24 cellular contexts compared by ENCODE assay signal in genomic region chr11:117579148-117579547, GRCh38.
"Had no signal": no experiment of that assay in that cellular context is flagged by ENCODE, and none has a peak within 500 bp of the region (broad histone marks: within the 10 kb centered on the region; RNA-seq: fewer than 3 reads in every experiment).

No MANE protein-coding gene starts in this region.

- DNase-seq: activated CD4-positive, alpha-beta T cell treated with anti-CD3 and anti-CD28 coated beads, Interleukin-2, amount 10 ng/mL, durations not matched to agents 7 days and 5 days; activated CD8-positive, alpha-beta memory T cell treated with anti-CD3 and anti-CD28 coated beads, Interleukin-2, amount 10 ng/mL, durations not matched to agents 7 days and 5 days; activated CD8-positive, alpha-beta T cell treated with anti-CD3 and anti-CD28 coated beads for 36 hours; activated gamma-delta T cell treated with Interleukin-2 at 50 U/mL for 16 hours; activated T-cell treated with anti-CD3 and anti-CD28 coated beads for 4 hours; colonic mucosa; gastrocnemius medialis; left ventricle myocardium superior; occipital lobe; small intestine; stimulated activated CD4-positive, alpha-beta T cell treated with anti-CD3 and anti-CD28 coated beads, Interleukin-15, amount 100 ng/mL, for 24 hours; stomach; T-helper 17 cell; transverse colon; uterus had no signal

- H3K9me3 ChIP-seq: breast epithelium, colonic mucosa, esophagus muscularis mucosa, gastrocnemius medialis, right lobe of liver, stomach, suprapubic skin, transverse colon, uterus had no signal

- ATAC-seq: activated CD4-positive, CD25-positive, alpha-beta regulatory T cell treated with anti-CD3 and anti-CD28 coated beads, Interleukin-2, amount 50 U/mL, for 24 hours; activated CD8-positive, alpha-beta memory T cell treated with anti-CD3 and anti-CD28 coated beads, Interleukin-2, amount 10 ng/mL, durations not matched to agents 7 days and 5 days; activated CD8-positive, alpha-beta T cell treated with anti-CD3 and anti-CD28 coated beads for 36 hours; gastrocnemius medialis; left ventricle myocardium superior; right lobe of liver; stimulated activated memory B cell treated with anti-CD40 and anti-IgM and Interleukin-4, amounts not matched to agents 10 μg/mL and 1 μg/mL and 100 μg/mL, for 72 hours; T-helper 17 cell had no signal

- FAIRE-seq: islet of Langerhans, small intestine had no signal

- H3K4me1 ChIP-seq: breast epithelium, colonic mucosa, esophagus muscularis mucosa, gastrocnemius medialis, right lobe of liver, stomach, suprapubic skin, transverse colon, uterus had no signal

- H3K4me3 ChIP-seq: breast epithelium, colonic mucosa, dorsolateral prefrontal cortex, esophagus muscularis mucosa, gastrocnemius medialis, right lobe of liver, stomach, suprapubic skin, transverse colon, uterus had no signal

- H3K27ac ChIP-seq: breast epithelium, colonic mucosa, esophagus muscularis mucosa, gastrocnemius medialis, right lobe of liver, stomach, suprapubic skin, transverse colon, uterus, VCaP had no signal

- H3K27me3 ChIP-seq: breast epithelium, colonic mucosa, dorsolateral prefrontal cortex, gastrocnemius medialis, right lobe of liver, suprapubic skin, transverse colon, uterus had no signal

- H3K36me3 ChIP-seq: breast epithelium, colonic mucosa, esophagus muscularis mucosa, gastrocnemius medialis, right lobe of liver, stomach, suprapubic skin, transverse colon, uterus had no signal
